ENCODE assay signal across 8 cellular contexts in genomic region chr1:46301406-46302090, GRCh38. TPM values are rescaled to one million over a fixed set of nuclear protein-coding genes. Genes with fewer than 3 reads are reported as not detected.
DNase-seq lines count a peak whose midpoint lies in the region; ATAC-seq and TF ChIP-seq lines count a peak whose summit lies in the region.

No MANE protein-coding gene starts in this region.

- no peaks in the 10 kb centered on the region; the same call in 1 of the 2 replicates for H3K27me3 Mint-ChIP-seq in H9 (ENCODE audit: low read depth)
- no peaks in the 10 kb centered on the region for H3K27me3 Mint-ChIP-seq in effector memory CD8-positive, alpha-beta T cell

- H3K4me2 ChIP-seq in H9 (ENCODE audit: insufficient read depth, insufficient read length, low read length): peak overlapping the region; percentile 61
- peak overlapping the region; percentile 65 for H3K4me2 ChIP-seq in mesendoderm (ENCODE audit: low read length)

- H4K8ac ChIP-seq in H9 (replicated peaks; ENCODE audit: insufficient read length, low read depth, low read length) (no peak overlapping the region), mesendoderm (ENCODE audit: low read depth, low read length) (no peak overlapping the region)

- H3K27ac Mint-ChIP-seq in H9: peak overlapping the region; percentile 66 to 97 (median 80)
- peak overlapping the region; percentile 99 for H3K27ac Mint-ChIP-seq in effector memory CD8-positive, alpha-beta T cell

- H4K5ac ChIP-seq in H9 (ENCODE audit: insufficient read length, low read depth, low read length): no peak overlapping the region
- no peak overlapping the region for H4K5ac ChIP-seq in mesendoderm (ENCODE audit: low read length)

- H3K36me3 Mint-ChIP-seq in H9 (ENCODE audit: insufficient read depth in 1 of 3, low read depth in 3 of 3): peaks cover 27 to 36% (median 32%) of the 10 kb centered on the region in 3 experiments
- H3K36me3 Mint-ChIP-seq in effector memory CD8-positive, alpha-beta T cell (ENCODE audit: insufficient read depth): peaks cover 49% of the 10 kb centered on the region

- H2BK15ac ChIP-seq in H9 (ENCODE audit: low read depth, low read length) (no peak overlapping the region), mesendoderm (replicated peaks; ENCODE audit: low read depth) (no peak overlapping the region)

- H3K27me3 ChIP-seq in H9 (ENCODE audit: insufficient read depth, low read length) (no peaks in the 10 kb centered on the region), mesendoderm (ENCODE audit: insufficient read depth, low read length, poor library complexity) (no peaks in the 10 kb centered on the region), subcutaneous abdominal adipose tissue (ENCODE audit: control insufficient read depth in 5 of 5, insufficient read depth in 4 of 5, low read length in 5 of 5) (no peaks in the 10 kb centered on the region)

- H4K91ac ChIP-seq in H9 (ENCODE audit: insufficient read length, low read depth, low read length): no peak overlapping the region

- H3K4me1 Mint-ChIP-seq in H9: peaks cover 32 to 48% of the 10 kb centered on the region in 2 experiments
- H3K4me1 Mint-ChIP-seq in effector memory CD8-positive, alpha-beta T cell (ENCODE audit: low read depth in 2 of 2): peaks cover 28 to 44% of the 10 kb centered on the region in 2 donors

- H3K18ac ChIP-seq in H9 (ENCODE audit: insufficient read length, low read depth, low read length): peak overlapping the region; percentile 79
- H3K18ac ChIP-seq in mesendoderm (ENCODE audit: low read length): peak overlapping the region; percentile 97

- H2BK20ac ChIP-seq in H9 (ENCODE audit: low read depth, low read length, poor library complexity, severe bottlenecking): no peak overlapping the region

- no peak overlapping the region for H2AK5ac ChIP-seq in H9 (ENCODE audit: insufficient read length, low read length)
- H2AK5ac ChIP-seq in mesendoderm (ENCODE audit: low read length): peak overlapping the region; percentile 80

- H2BK5ac ChIP-seq in H9 (ENCODE audit: insufficient read length, low read length): no peak overlapping the region
- no peak overlapping the region for H2BK5ac ChIP-seq in mesendoderm (ENCODE audit: low read length)

- H3K4ac ChIP-seq in H9 (ENCODE audit: low read depth, low read length) (no peak overlapping the region; the same call in 1 of the 2 replicates), mesendoderm (ENCODE audit: low read depth, low read length) (peak overlapping the region; percentile 66)

- H3K27ac ChIP-seq in H9 (ENCODE audit: insufficient read length, low read depth, low read length): no peak overlapping the region
- peak overlapping the region; percentile 85 for H3K27ac ChIP-seq in mesendoderm (ENCODE audit: low read depth, low read length)
- H3K27ac ChIP-seq in subcutaneous abdominal adipose tissue (ENCODE audit: low read depth, low read length): peak overlapping the region; percentile 98

- peak overlapping the region; percentile 100 for H3K4me3 Mint-ChIP-seq in H9
- peak overlapping the region; percentile 98 to 99 for H3K4me3 Mint-ChIP-seq in effector memory CD8-positive, alpha-beta T cell

- H3K36me3 ChIP-seq in mesendoderm (ENCODE audit: control insufficient read depth, insufficient read depth, low read length) (peaks cover 2% of the 10 kb centered on the region), subcutaneous abdominal adipose tissue (ENCODE audit: control insufficient read depth in 5 of 5, insufficient read depth in 5 of 5, low read length in 5 of 5) (peaks cover 13 to 15% (median 14%) of the 10 kb centered on the region in 5 donors)

- no peak for TF ChIP-seq CTCF in H9 (conservative IDR thresholded peaks at IDR 0.05)

- H3K79me2 ChIP-seq in H9 (ENCODE audit: insufficient read depth, low read length): peaks cover 33% of the 10 kb centered on the region; the same call in 1 of the 2 replicates
- H3K79me2 ChIP-seq in mesendoderm (ENCODE audit: control insufficient read depth, insufficient read depth, low read length): peaks cover 60% of the 10 kb centered on the region

- H2BK120ac ChIP-seq in H9 (ENCODE audit: low read depth, low read length, poor library complexity, severe bottlenecking) (no peak overlapping the region), mesendoderm (ENCODE audit: low read depth, low read length) (no peak overlapping the region)

- DNase-seq in C1 segment of cervical spinal cord (lab: John Stamatoyannopoulos, UW) (peak in 10 of 14 donors; percentile 38 to 71 (median 50)), H9 (peak; percentile 48), T follicular helper cell (ENCODE audit: low read depth) (peak; percentile 2), mesendoderm (peak; percentile 63), LoVo (ENCODE audit: low spot score) (no peak)
- DNase-seq in effector memory CD8-positive, alpha-beta T cell: peak in 1 of 3 experiments; percentile 4

- peaks cover 13% of the 10 kb centered on the region for H3K23me2 ChIP-seq in H9 (ENCODE audit: insufficient read length, low read depth, low read length, poor library complexity, severe bottlenecking)

- no CpG with 5 or more reads among the region's 35 CpGs for WGBS in H9 (ENCODE audit: extremely low coverage, insufficient read length, low lambda C conversion rate)
- no CpG with 5 or more reads among the region's 35 CpGs for WGBS in mesendoderm (ENCODE audit: extremely low coverage, insufficient coverage, low lambda C conversion rate)

- H3K79me1 ChIP-seq in H9 (ENCODE audit: insufficient read depth, low read depth, low read length, poor library complexity, severe bottlenecking) (peaks cover 4% of the 10 kb centered on the region), mesendoderm (ENCODE audit: low read length) (peaks cover 17% of the 10 kb centered on the region)

- no peak for ATAC-seq in effector memory CD8-positive, alpha-beta T cell (replicated peaks)
- ATAC-seq in HG03439 (IDR thresholded peaks at IDR 0.05; ENCODE audit: unreplicated experiment): no peak

- H3K4me1 ChIP-seq in H9 (ENCODE audit: insufficient read depth, low read length): no peaks in the 10 kb centered on the region; the same call in 1 of the 2 replicates
- peaks cover 7% of the 10 kb centered on the region for H3K4me1 ChIP-seq in mesendoderm (ENCODE audit: control insufficient read depth, low read depth, low read length)
- peaks cover 6 to 53% (median 48%) of the 10 kb centered on the region in 5 donors for H3K4me1 ChIP-seq in subcutaneous abdominal adipose tissue (ENCODE audit: control insufficient read depth in 5 of 5, insufficient read depth in 5 of 5, low read length in 5 of 5)

- H3T11ph ChIP-seq in H9 (ENCODE audit: low read length): no peak overlapping the region

- H3K9me3 Mint-ChIP-seq in H9: peaks cover 0 to 3% of the 10 kb centered on the region in 2 experiments; a peak in 1 of 5 replicates
- no peaks in the 10 kb centered on the region for H3K9me3 Mint-ChIP-seq in effector memory CD8-positive, alpha-beta T cell

- H3K9ac ChIP-seq in H9 (ENCODE audit: extremely low read depth, insufficient read length, low read length) (peak overlapping the region; percentile 39), mesendoderm (ENCODE audit: low read length) (peak overlapping the region; percentile 97), subcutaneous abdominal adipose tissue (ENCODE audit: low read length in 5 of 5) (peak overlapping the region; percentile 98 to 100 (median 100))

- H3K23ac ChIP-seq in H9 (ENCODE audit: insufficient read length, low read depth, low read length): no peak overlapping the region
- H3K23ac ChIP-seq in mesendoderm (ENCODE audit: low read length): peak overlapping the region; percentile 81

- H4K20me1 ChIP-seq in H9 (ENCODE audit: control insufficient read depth, insufficient read depth, insufficient read length): no peaks in the 10 kb centered on the region

- peak overlapping the region; percentile 32 for H3K14ac ChIP-seq in H9 (ENCODE audit: insufficient read depth, low read length)

- peak overlapping the region; percentile 73 for H3K4me3 ChIP-seq in mesendoderm (ENCODE audit: low read length)
- H3K4me3 ChIP-seq in subcutaneous abdominal adipose tissue (ENCODE audit: low read depth in 1 of 5, low read length in 5 of 5): peak overlapping the region; percentile 79 to 94 (median 85)

- H2BK12ac ChIP-seq in H9 (ENCODE audit: insufficient read length, low read depth, low read length): no peak overlapping the region

- H3K9me3 ChIP-seq in H9 (ENCODE audit: control insufficient read depth, low read depth, low read length) (no peaks in the 10 kb centered on the region), subcutaneous abdominal adipose tissue (ENCODE audit: control insufficient read depth in 5 of 5, low read length in 5 of 5) (no peaks in the 10 kb centered on the region)

- H3K56ac ChIP-seq in H9 (ENCODE audit: insufficient read length, low read depth, low read length) (no peak overlapping the region), mesendoderm (ENCODE audit: low read length) (peak overlapping the region; percentile 98)

- H2AFZ ChIP-seq in H9 (ENCODE audit: low read length): no peak overlapping the region

RNA-seq across cellular contexts. Expression of gene LRRC41, which starts 1.9 kb away (rescaled TPM):
- total RNA-seq in H9 (2021): 59.4 and 62.6 TPM in 2 replicates
- polyA plus RNA-seq in mesendoderm (2013, experiment 1 of 2): 23.2 TPM
- 22.7 TPM for polyA plus RNA-seq in mesendoderm (2013, experiment 2 of 2)

RNA-seq across cellular contexts. Expression of gene UQCRH, which starts 1.9 kb away (rescaled TPM):
- total RNA-seq in H9 (2021): 502 and 508 TPM in 2 replicates
- 881 TPM for polyA plus RNA-seq in mesendoderm (2013, experiment 1 of 2)
- polyA plus RNA-seq in mesendoderm (2013, experiment 2 of 2): 871 TPM

RNA-seq across cellular contexts. Expression of gene NSUN4, which starts 39.1 kb away (rescaled TPM):
- total RNA-seq in H9 (2021): 17.5 and 20.4 TPM in 2 replicates
- 15.9 TPM for polyA plus RNA-seq in mesendoderm (2013, experiment 1 of 2)
- 16.9 TPM for polyA plus RNA-seq in mesendoderm (2013, experiment 2 of 2)

RNA-seq across cellular contexts. Expression of gene RAD54L, which starts 54.0 kb away (rescaled TPM):
- 43.4 and 46.8 TPM in 2 replicates for total RNA-seq in H9 (2021)
- 16.5 TPM for polyA plus RNA-seq in mesendoderm (2013, experiment 1 of 2)
- 17.6 TPM for polyA plus RNA-seq in mesendoderm (2013, experiment 2 of 2)

Comparison
In these comparisons a context has a peak if more than half of its experiments do, and no peak if none do; other contexts are left out.
1. H3K9ac ChIP-seq: peak in every context shown above with its lines; median percentile 100 in subcutaneous abdominal adipose tissue; 97 in mesendoderm; 39 in H9.